15 cellular contexts compared by ENCODE assay signal in genomic region chr11:31050061-31050790, GRCh38.
DNase-seq lines count a peak whose midpoint lies in the region; ATAC-seq and TF ChIP-seq lines count a peak whose summit lies in the region.
"Had no signal": no experiment of that assay in that cellular context is flagged by ENCODE, and none has a peak within 500 bp of the region (broad histone marks: within the 10 kb centered on the region; RNA-seq: fewer than 3 reads in every experiment).

No MANE protein-coding gene starts in this region.

- H3K4me1 Mint-ChIP-seq in T-cell, result no peaks in the 10 kb centered on the region
- no peaks in the 10 kb centered on the region for H3K4me1 Mint-ChIP-seq in activated naive CD8-positive, alpha-beta T cell treated with anti-CD3 and anti-CD28 coated beads, Interleukin-2, amount 50 U/mL, for 24 hours
- H3K4me1 Mint-ChIP-seq: activated CD8-positive, alpha-beta memory T cell treated with anti-CD3 and anti-CD28 coated beads, Interleukin-2, amount 10 ng/mL, durations not matched to agents 7 days and 5 days had no signal

- no peak overlapping the region for H3K27ac Mint-ChIP-seq in T-cell
- H3K27ac Mint-ChIP-seq in activated naive CD8-positive, alpha-beta T cell treated with anti-CD3 and anti-CD28 coated beads, Interleukin-2, amount 50 U/mL, for 24 hours, result no peak overlapping the region
- H3K27ac Mint-ChIP-seq: activated CD8-positive, alpha-beta memory T cell treated with anti-CD3 and anti-CD28 coated beads, Interleukin-2, amount 10 ng/mL, durations not matched to agents 7 days and 5 days had no signal

- no peak overlapping the region for H3K9ac ChIP-seq in colonic mucosa (ENCODE audit: low read depth in 2 of 2, low read length in 2 of 2)

- TF ChIP-seq CTCF in A673 (conservative IDR thresholded peaks at IDR 0.05; ENCODE audit: low read depth, low read length) (no peak), colonic mucosa (IDR thresholded peaks at IDR 0.05) (no peak)

- H3K9me3 Mint-ChIP-seq in T-cell, result peaks cover 7 to 34% (median 20%) of the 10 kb centered on the region in 3 donors
- H3K9me3 Mint-ChIP-seq in activated naive CD8-positive, alpha-beta T cell treated with anti-CD3 and anti-CD28 coated beads, Interleukin-2, amount 50 U/mL, for 24 hours, result peaks cover 15% of the 10 kb centered on the region

- no peak for ATAC-seq in T-cell (replicated peaks in 1 of 4)
- ATAC-seq in activated naive CD8-positive, alpha-beta T cell treated with anti-CD3 and anti-CD28 coated beads, Interleukin-2, amount 50 U/mL, for 24 hours, result no peak
- ATAC-seq: activated CD8-positive, alpha-beta memory T cell treated with anti-CD3 and anti-CD28 coated beads, Interleukin-2, amount 10 ng/mL, durations not matched to agents 7 days and 5 days had no signal

- no peaks in the 10 kb centered on the region for H3K36me3 Mint-ChIP-seq in T-cell
- no peaks in the 10 kb centered on the region for H3K36me3 Mint-ChIP-seq in activated naive CD8-positive, alpha-beta T cell treated with anti-CD3 and anti-CD28 coated beads, Interleukin-2, amount 50 U/mL, for 24 hours (ENCODE audit: low read depth)
- H3K36me3 Mint-ChIP-seq: activated CD8-positive, alpha-beta memory T cell treated with anti-CD3 and anti-CD28 coated beads, Interleukin-2, amount 10 ng/mL, durations not matched to agents 7 days and 5 days had no signal

- intact Hi-C loops in A673 (cut with micrococcal nuclease; ENCODE audit: unreplicated experiment), result no loop called here
- intact Hi-C loops in colonic mucosa (cut with DNase I), result no loop called here

- no peaks in the 10 kb centered on the region for H3K27me3 Mint-ChIP-seq in T-cell
- H3K27me3 Mint-ChIP-seq in activated naive CD8-positive, alpha-beta T cell treated with anti-CD3 and anti-CD28 coated beads, Interleukin-2, amount 50 U/mL, for 24 hours, result no peaks in the 10 kb centered on the region
- H3K27me3 Mint-ChIP-seq: activated CD8-positive, alpha-beta memory T cell treated with anti-CD3 and anti-CD28 coated beads, Interleukin-2, amount 10 ng/mL, durations not matched to agents 7 days and 5 days had no signal

- H3K4me3 Mint-ChIP-seq in T-cell, result no peak overlapping the region
- no peak overlapping the region for H3K4me3 Mint-ChIP-seq in activated naive CD8-positive, alpha-beta T cell treated with anti-CD3 and anti-CD28 coated beads, Interleukin-2, amount 50 U/mL, for 24 hours
- H3K4me3 Mint-ChIP-seq: activated CD8-positive, alpha-beta memory T cell treated with anti-CD3 and anti-CD28 coated beads, Interleukin-2, amount 10 ng/mL, durations not matched to agents 7 days and 5 days had no signal

- POLR2A ChIA-PET in A673 (lab: Charles Lee; ENCODE audit: low non-redundant PET), result no interaction called here
- POLR2A ChIA-PET in T-cell (lab: Charles Lee), result no interaction called here

- no peaks in the 10 kb centered on the region for H3K36me3 ChIP-seq in A673 (ENCODE audit: insufficient read depth, low read length, poor library complexity, severe bottlenecking)
- no peaks in the 10 kb centered on the region for H3K36me3 ChIP-seq in colonic mucosa
- H3K36me3 ChIP-seq: ovary, thoracic aorta had no signal

- H3K4me3 ChIP-seq in A673 (ENCODE audit: low read depth, low read length, poor library complexity, severe bottlenecking) (no peak overlapping the region), colonic mucosa (no peak overlapping the region)
- H3K4me3 ChIP-seq: ovary, skin epidermis, thoracic aorta had no signal

- H3K27ac ChIP-seq in A673 (ENCODE audit: low read depth, low read length, poor library complexity, severe bottlenecking) (no peak overlapping the region), colonic mucosa (no peak overlapping the region)
- H3K27ac ChIP-seq: ovary, skin epidermis, thoracic aorta had no signal

- DNase-seq in A673 (ENCODE audit: low spot score), result peak; percentile 26
- peak; percentile 94 for DNase-seq in DMS53 treated with DMSO at 0.1 percent for 48 hours (lab: John Stamatoyannopoulos, UW; ENCODE audit: unreplicated experiment)
- peak; percentile 79 for DNase-seq in NCI-H187 treated with DMSO at 0.1 percent for 48 hours (lab: John Stamatoyannopoulos, UW)
- peak; percentile 32 for DNase-seq in colonic mucosa
- no peak for DNase-seq in GM19238 (ENCODE audit: insufficient read length, low spot score)
- no peak for DNase-seq in T-cell
- no peak for DNase-seq in T-helper 9 cell
- DNase-seq in activated naive CD8-positive, alpha-beta T cell treated with anti-CD3 and anti-CD28 coated beads, Interleukin-2, amount 50 U/mL, for 24 hours, result no peak
- DNase-seq: activated CD8-positive, alpha-beta memory T cell treated with anti-CD3 and anti-CD28 coated beads, Interleukin-2, amount 10 ng/mL, durations not matched to agents 7 days and 5 days; activated effector memory CD4-positive, alpha-beta T cell treated with anti-CD3 and anti-CD28 coated beads, Interleukin-2, amount 50 U/mL, for 16 hours; kidney glomerular epithelial cell; ovary; SIG-M5 had no signal

- BruUV-seq in A673 (replicated peaks; lab: Mats Ljungman, UMichigan), result no TSS peak

- H3K27me3 ChIP-seq in A673 (replicated peaks; ENCODE audit: insufficient read depth, low read depth, low read length, poor library complexity), result no peaks in the 10 kb centered on the region
- H3K27me3 ChIP-seq in colonic mucosa, result no peaks in the 10 kb centered on the region
- H3K27me3 ChIP-seq: ovary had no signal

- H3K9me3 ChIP-seq in A673 (ENCODE audit: low read depth, low read length, poor library complexity, severe bottlenecking), result no peaks in the 10 kb centered on the region
- H3K9me3 ChIP-seq in colonic mucosa, result no peaks in the 10 kb centered on the region
- H3K9me3 ChIP-seq: ovary, thoracic aorta had no signal

- H3K4me1 ChIP-seq in A673 (ENCODE audit: insufficient read depth, low read length, poor library complexity, severe bottlenecking), result no peaks in the 10 kb centered on the region
- H3K4me1 ChIP-seq in colonic mucosa, result no peaks in the 10 kb centered on the region

- CTCF ChIA-PET in A673 (lab: Charles Lee) (no interaction called here), T-cell (lab: Charles Lee) (no interaction called here)

Comparison
In these comparisons a context has a peak if more than half of its experiments do, and no peak if none do; other contexts are left out.
1. DNase-seq: peak in A673 (single experiment), DMS53 treated with DMSO at 0.1 percent for 48 hours (single experiment), NCI-H187 treated with DMSO at 0.1 percent for 48 hours (single experiment) and colonic mucosa (single experiment); none in GM19238 (single experiment), T-cell (0 of 34), T-helper 9 cell (single experiment) and activated naive CD8-positive, alpha-beta T cell treated with anti-CD3 and anti-CD28 coated beads, Interleukin-2, amount 50 U/mL, for 24 hours (single experiment).